Comparison of ENCODE assay signal across 24 cellular contexts in the genomic region with DNA sequence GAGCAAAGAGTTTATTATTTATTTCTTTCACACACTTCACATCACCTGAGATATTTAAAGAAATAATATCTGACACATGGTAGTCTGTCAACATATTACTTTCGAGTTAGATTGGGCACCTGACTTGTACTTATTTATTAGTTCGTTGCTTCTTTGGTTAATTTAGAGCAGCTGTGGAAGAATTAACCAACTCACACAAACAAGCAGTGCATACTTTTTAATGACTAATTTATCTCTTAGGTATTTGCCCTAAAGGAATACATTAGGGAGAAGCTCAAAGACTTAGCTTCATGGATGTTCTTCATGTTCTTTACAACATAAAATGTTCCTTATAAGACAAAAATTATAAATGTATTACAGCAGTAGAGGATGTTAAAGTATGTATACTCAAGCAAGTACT.
DNase-seq lines count a peak whose midpoint lies in the region; ATAC-seq and TF ChIP-seq lines count a peak whose summit lies in the region.
"Had no signal": no experiment of that assay in that cellular context is flagged by ENCODE, and none has a peak within 500 bp of the region (broad histone marks: within the 10 kb centered on the region; RNA-seq: fewer than 3 reads in every experiment).

No MANE protein-coding gene starts in this region.

- in situ Hi-C loops in GM23248 (cut with MboI) = no loop called here

- 0 to 1% methylated on average over 2 of the region's 2 CpGs for WGBS in GM23248 (ENCODE audit: low coverage in 1 of 2, low lambda C conversion rate in 2 of 2, missing lambda C conversion rate in 2 of 2), 2 experiments

- H3K4me3 ChIP-seq in GM23248 = 0 out of 2 replicates have a peak overlapping the region, but pooled peaks have one; percentile 16
- H3K4me3 ChIP-seq in SU-DHL-6 (ENCODE audit: insufficient read depth, low read length, poor library complexity, severe bottlenecking) = no peak overlapping the region
- H3K4me3 ChIP-seq: GM23338, SJSA1 had no signal

- no peaks in the 10 kb centered on the region for H3K79me2 ChIP-seq in GM23248 (ENCODE audit: insufficient read depth)
- H3K79me2 ChIP-seq in SU-DHL-6 (ENCODE audit: insufficient read depth, low read length) = peaks cover 8% of the 10 kb centered on the region; the same call in 1 of the 2 replicates

- DNase-seq in GM23248 (peak; percentile 38), foreskin keratinocyte (peak in 1 of 2 donors; percentile 26), retina (no peak), chondrocyte (ENCODE audit: low spot score) (no peak)
- DNase-seq: ACHN; C1 segment of cervical spinal cord; CD8-positive, alpha-beta T cell; KBM-7; NCI-H1092; NCI-H1436; NCI-H1930; NCI-H748 treated with DMSO at 0.1 percent for 48 hours; NK-92 treated with Interleukin-12 subunit alpha and Interleukin-12 subunit beta, amount 100 ng/mL, for 24 hours had no signal

- H3K9ac ChIP-seq in GM23248 (no peak overlapping the region), SU-DHL-6 (ENCODE audit: low read length) (peak overlapping the region; percentile 11; the same call in 1 of the 2 replicates)

- TF ChIP-seq CTCF in SU-DHL-6 (IDR thresholded peaks at IDR 0.05; ENCODE audit: insufficient read depth, low read length, poor library complexity, severe bottlenecking) (no peak), foreskin keratinocyte (conservative IDR thresholded peaks at IDR 0.05) (no peak), chondrocyte (IDR thresholded peaks at IDR 0.05) (no peak)

- H3K27ac ChIP-seq in GM23248 (peak overlapping the region; percentile 7; the same call in 1 of the 2 replicates), SU-DHL-6 (ENCODE audit: low read depth, low read length) (peak overlapping the region; percentile 48), foreskin keratinocyte (no peak overlapping the region)
- H3K27ac ChIP-seq: HL-60, SJSA1 had no signal

- H3K36me3 ChIP-seq in GM23248 (ENCODE audit: low read depth) (no peaks in the 10 kb centered on the region), SU-DHL-6 (ENCODE audit: low read length) (no peaks in the 10 kb centered on the region)
- H3K36me3 ChIP-seq: SJSA1 had no signal

- H3K27me3 ChIP-seq in GM23248 (replicated peaks; ENCODE audit: insufficient read depth) = no peaks in the 10 kb centered on the region
- no peaks in the 10 kb centered on the region for H3K27me3 ChIP-seq in SU-DHL-6 (ENCODE audit: low read length)
- no peaks in the 10 kb centered on the region for H3K27me3 ChIP-seq in foreskin keratinocyte
- H3K27me3 ChIP-seq: SJSA1 had no signal

- H2AFZ ChIP-seq in GM23248 = no peak overlapping the region
- no peak overlapping the region for H2AFZ ChIP-seq in SU-DHL-6 (ENCODE audit: low read depth, low read length, severe bottlenecking)
- H2AFZ ChIP-seq: GM23338 had no signal

- peak overlapping the region; percentile 54 for H3K4me2 ChIP-seq in GM23248 (ENCODE audit: unreplicated experiment)
- H3K4me2 ChIP-seq in SU-DHL-6 (ENCODE audit: low read depth, low read length, poor library complexity, severe bottlenecking) = peak overlapping the region; percentile 35
- H3K4me2 ChIP-seq: GM23338 had no signal

- H3K9me3 ChIP-seq in GM23248 (ENCODE audit: low read depth) (no peaks in the 10 kb centered on the region), SU-DHL-6 (ENCODE audit: insufficient read depth, low read length) (no peaks in the 10 kb centered on the region)
- H3K9me3 ChIP-seq: SJSA1 had no signal

- no peak overlapping the region for H3K4me3 Mint-ChIP-seq in stimulated activated memory B cell treated with anti-CD40 and anti-IgM and Interleukin-4, amounts not matched to agents 10 μg/mL and 1 μg/mL and 100 μg/mL, for 72 hours
- H3K4me3 Mint-ChIP-seq in chondrocyte (ENCODE audit: unreplicated experiment) = no peak overlapping the region
- H3K4me3 Mint-ChIP-seq: CD8-positive, alpha-beta T cell; GM23338; T-helper 1 cell treated with Interleukin-12 subunit alpha and Interleukin-12 subunit beta and Interleukin-4 antibody, amounts not matched to agents 30 μg/mL and 1 μg/mL, for 36 hours had no signal

- H3K27ac Mint-ChIP-seq in stimulated activated memory B cell treated with anti-CD40 and anti-IgM and Interleukin-4, amounts not matched to agents 10 μg/mL and 1 μg/mL and 100 μg/mL, for 72 hours = peak overlapping the region; percentile 26
- H3K27ac Mint-ChIP-seq in chondrocyte (ENCODE audit: unreplicated experiment) = no peak overlapping the region
- H3K27ac Mint-ChIP-seq: CD8-positive, alpha-beta T cell; GM23338; T-helper 1 cell treated with Interleukin-12 subunit alpha and Interleukin-12 subunit beta and Interleukin-4 antibody, amounts not matched to agents 30 μg/mL and 1 μg/mL, for 36 hours had no signal

- H3F3A ChIP-seq in GM23248 (ENCODE audit: insufficient read depth) (peaks cover 30% of the 10 kb centered on the region), SU-DHL-6 (ENCODE audit: insufficient read depth) (peaks cover 22% of the 10 kb centered on the region; the same call in 1 of the 2 replicates)

- H3K36me3 Mint-ChIP-seq in stimulated activated memory B cell treated with anti-CD40 and anti-IgM and Interleukin-4, amounts not matched to agents 10 μg/mL and 1 μg/mL and 100 μg/mL, for 72 hours = peaks cover 29% of the 10 kb centered on the region
- H3K36me3 Mint-ChIP-seq in chondrocyte (ENCODE audit: low read depth) = no peaks in the 10 kb centered on the region
- H3K36me3 Mint-ChIP-seq: CD8-positive, alpha-beta T cell had no signal

- H4K20me1 ChIP-seq in GM23248 (ENCODE audit: insufficient read depth) = no peaks in the 10 kb centered on the region
- H4K20me1 ChIP-seq in SU-DHL-6 (ENCODE audit: low read depth, low read length) = no peaks in the 10 kb centered on the region

- peaks cover 44% of the 10 kb centered on the region for H3K4me1 ChIP-seq in GM23248 (ENCODE audit: insufficient read depth)
- peaks cover 17% of the 10 kb centered on the region for H3K4me1 ChIP-seq in foreskin keratinocyte

- peaks cover 37% of the 10 kb centered on the region for H3K4me1 Mint-ChIP-seq in stimulated activated memory B cell treated with anti-CD40 and anti-IgM and Interleukin-4, amounts not matched to agents 10 μg/mL and 1 μg/mL and 100 μg/mL, for 72 hours
- peaks cover 9% of the 10 kb centered on the region for H3K4me1 Mint-ChIP-seq in chondrocyte (ENCODE audit: low read depth)
- H3K4me1 Mint-ChIP-seq: GM23338 had no signal

- H3K27me3 Mint-ChIP-seq in stimulated activated memory B cell treated with anti-CD40 and anti-IgM and Interleukin-4, amounts not matched to agents 10 μg/mL and 1 μg/mL and 100 μg/mL, for 72 hours = no peaks in the 10 kb centered on the region
- H3K27me3 Mint-ChIP-seq in chondrocyte (ENCODE audit: low read depth) = no peaks in the 10 kb centered on the region

- H3K9me3 Mint-ChIP-seq in stimulated activated memory B cell treated with anti-CD40 and anti-IgM and Interleukin-4, amounts not matched to agents 10 μg/mL and 1 μg/mL and 100 μg/mL, for 72 hours = no peaks in the 10 kb centered on the region
- H3K9me3 Mint-ChIP-seq in chondrocyte (ENCODE audit: low read depth) = no peaks in the 10 kb centered on the region
- H3K9me3 Mint-ChIP-seq: CD8-positive, alpha-beta T cell; GM23338; T-helper 1 cell treated with Interleukin-12 subunit alpha and Interleukin-12 subunit beta and Interleukin-4 antibody, amounts not matched to agents 30 μg/mL and 1 μg/mL, for 36 hours had no signal

- H3K9me2 ChIP-seq in GM23248 (ENCODE audit: insufficient read depth) = no peaks in the 10 kb centered on the region
- no peaks in the 10 kb centered on the region for H3K9me2 ChIP-seq in SU-DHL-6 (replicated peaks; ENCODE audit: insufficient read depth, low read length)

- ATAC-seq in foreskin keratinocyte (peak; percentile 57), HG03342 (IDR thresholded peaks at IDR 0.05; ENCODE audit: unreplicated experiment) (no peak), HG02798 (IDR thresholded peaks at IDR 0.05; ENCODE audit: poor library complexity, unreplicated experiment) (no peak)
- no peak for ATAC-seq in stimulated activated memory B cell treated with anti-CD40 and anti-IgM and Interleukin-4, amounts not matched to agents 10 μg/mL and 1 μg/mL and 100 μg/mL, for 72 hours
- ATAC-seq: CD8-positive, alpha-beta T cell; GM23338; HCT116; HepG2; Right ventricle myocardium inferior had no signal
